In the genomic region with DNA sequence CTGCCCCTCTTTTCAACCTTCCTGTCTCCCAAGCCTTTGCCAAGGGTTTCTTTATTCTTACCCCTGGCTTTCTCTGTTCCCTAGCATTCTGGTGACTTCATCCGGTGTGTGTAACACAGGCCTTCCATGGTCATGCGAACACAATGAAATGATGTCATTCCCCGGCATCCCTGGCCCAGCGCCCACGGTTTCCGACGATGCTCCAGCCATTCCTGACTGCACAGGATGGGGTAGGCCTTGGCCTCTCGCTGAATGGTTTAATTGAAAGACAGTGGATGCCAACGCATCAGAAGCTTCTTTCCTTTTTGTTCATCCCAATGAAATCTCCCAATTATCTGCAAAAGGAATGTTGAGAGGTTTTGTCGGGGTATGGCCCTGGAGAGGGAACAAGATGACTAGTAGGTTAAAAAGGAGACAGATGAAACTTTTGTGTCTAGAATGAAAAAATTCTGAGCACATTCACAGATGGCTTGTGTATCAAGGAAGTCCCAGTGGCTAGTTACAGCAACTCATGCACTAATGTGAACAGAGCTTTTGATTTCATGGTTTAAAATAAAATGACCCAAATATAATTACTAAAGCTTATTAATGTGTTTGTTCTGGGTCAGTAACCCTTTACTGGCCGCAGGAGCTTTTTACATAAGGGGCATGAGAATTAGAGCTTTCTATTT, we compare ENCODE assay signal across 15 cellular contexts.
A peak's percentile ranks its signal among the peaks of the same experiment; 100 is the strongest.
DNase-seq lines count a peak whose midpoint lies in the region; TF ChIP-seq lines count a peak whose summit lies in the region.
"Had no signal": no experiment of that assay in that cellular context is flagged by ENCODE, and none has a peak within 500 bp of the region (broad histone marks: within the 10 kb centered on the region; RNA-seq: fewer than 3 reads in every experiment).

No MANE protein-coding gene starts in this region.

- no peaks in the 10 kb centered on the region for H3K4me1 Mint-ChIP-seq in H9

- no peak overlapping the region for H3K4me3 ChIP-seq in cardiac fibroblast (replicated peaks in 1 of 2; ENCODE audit: low read depth in 2 of 2, low read length in 2 of 2)
- H3K4me3 ChIP-seq: tibial nerve had no signal

- no peak for TF ChIP-seq CTCF in cardiac fibroblast (IDR thresholded peaks at IDR 0.05; ENCODE audit: low read depth, low read length)
- no peak for TF ChIP-seq CTCF in H9 (conservative IDR thresholded peaks at IDR 0.05)

- H2BK12ac ChIP-seq in H9 (ENCODE audit: insufficient read length, low read depth, low read length): no peak overlapping the region

- no peak overlapping the region for H3K4me3 Mint-ChIP-seq in H9
- H3K4me3 Mint-ChIP-seq: activated naive CD8-positive, alpha-beta T cell; effector memory CD8-positive, alpha-beta T cell had no signal

- H4K8ac ChIP-seq in H9 (replicated peaks; ENCODE audit: insufficient read length, low read depth, low read length): no peak overlapping the region

- no peaks in the 10 kb centered on the region for H3K79me1 ChIP-seq in H9 (ENCODE audit: insufficient read depth, low read depth, low read length, poor library complexity, severe bottlenecking)

- no peaks in the 10 kb centered on the region for H3K79me2 ChIP-seq in H9 (ENCODE audit: insufficient read depth, low read length)

- H3K9me3 Mint-ChIP-seq in H9: no peaks in the 10 kb centered on the region
- H3K9me3 Mint-ChIP-seq: effector memory CD8-positive, alpha-beta T cell had no signal

- H3K23ac ChIP-seq in H9 (ENCODE audit: insufficient read length, low read depth, low read length): no peak overlapping the region

- H3K27ac Mint-ChIP-seq in H9: no peak overlapping the region
- H3K27ac Mint-ChIP-seq: activated naive CD8-positive, alpha-beta T cell; effector memory CD8-positive, alpha-beta T cell had no signal

- H2AFZ ChIP-seq in H9 (ENCODE audit: low read length): no peak overlapping the region

- H3K18ac ChIP-seq in H9 (ENCODE audit: insufficient read length, low read depth, low read length): no peak overlapping the region

- H4K91ac ChIP-seq in H9 (ENCODE audit: insufficient read length, low read depth, low read length): no peak overlapping the region

- H2BK5ac ChIP-seq in H9 (ENCODE audit: insufficient read length, low read length): no peak overlapping the region

- no peaks in the 10 kb centered on the region for H3K23me2 ChIP-seq in H9 (ENCODE audit: insufficient read length, low read depth, low read length, poor library complexity, severe bottlenecking)

- no peak overlapping the region for H3K27ac ChIP-seq in H9 (ENCODE audit: insufficient read length, low read depth, low read length)
- H3K27ac ChIP-seq: C4-2B had no signal

- no peaks in the 10 kb centered on the region for H3K9me3 ChIP-seq in H9 (ENCODE audit: control insufficient read depth, low read depth, low read length)
- H3K9me3 ChIP-seq: tibial nerve had no signal

- H2BK20ac ChIP-seq in H9 (ENCODE audit: low read depth, low read length, poor library complexity, severe bottlenecking): no peak overlapping the region

- H4K5ac ChIP-seq in H9 (ENCODE audit: insufficient read length, low read depth, low read length): no peak overlapping the region

- peak; percentile 2 for DNase-seq in H4 (ENCODE audit: low spot score)
- peak; percentile 67 to 91 for DNase-seq in cardiac fibroblast (ENCODE audit: low read depth in 2 of 2)
- peak in 37 of 51 donors; percentile 8 to 85 (median 35) for DNase-seq in hypothalamus (lab: John Stamatoyannopoulos, UW)
- DNase-seq in pulmonary artery endothelial cell (ENCODE audit: low read depth, low spot score): peak; percentile 22
- DNase-seq in GDM1 (lab: John Stamatoyannopoulos, UW): no peak
- DNase-seq in AG20443 (ENCODE audit: low spot score): no peak
- no peak for DNase-seq in NCI-H2171 treated with DMSO at 0.1 percent for 48 hours (lab: John Stamatoyannopoulos, UW)
- no peak for DNase-seq in H9
- DNase-seq: activated CD8-positive, alpha-beta memory T cell treated with anti-CD3 and anti-CD28 coated beads for 24 hours; effector memory CD8-positive, alpha-beta T cell; NCI-H187; PC-3 had no signal

- no peaks in the 10 kb centered on the region for H3K27me3 Mint-ChIP-seq in H9 (ENCODE audit: low read depth)
- H3K27me3 Mint-ChIP-seq: activated naive CD8-positive, alpha-beta T cell had no signal

- H2BK120ac ChIP-seq in H9 (ENCODE audit: low read depth, low read length, poor library complexity, severe bottlenecking): no peak overlapping the region

- no peaks in the 10 kb centered on the region for H3K4me1 ChIP-seq in H9 (ENCODE audit: insufficient read depth, low read length)

- no peak overlapping the region for H3K14ac ChIP-seq in H9 (ENCODE audit: insufficient read depth, low read length)

- WGBS in H9 (ENCODE audit: extremely low coverage, insufficient read length, low lambda C conversion rate): no CpG with 5 or more reads among the region's 11 CpGs

- H3K4ac ChIP-seq in H9 (ENCODE audit: low read depth, low read length): no peak overlapping the region

- no peak overlapping the region for H3T11ph ChIP-seq in H9 (ENCODE audit: low read length)

- H4K20me1 ChIP-seq in H9 (ENCODE audit: control insufficient read depth, insufficient read depth, insufficient read length): no peaks in the 10 kb centered on the region

- no peak overlapping the region for H3K56ac ChIP-seq in H9 (ENCODE audit: insufficient read length, low read depth, low read length)

- H3K27me3 ChIP-seq in H9 (ENCODE audit: insufficient read depth, low read length): no peaks in the 10 kb centered on the region
- H3K27me3 ChIP-seq: tibial nerve had no signal

- no peak overlapping the region for H2AK5ac ChIP-seq in H9 (ENCODE audit: insufficient read length, low read length)

- no peaks in the 10 kb centered on the region for H3K36me3 Mint-ChIP-seq in H9 (ENCODE audit: insufficient read depth in 1 of 3, low read depth in 3 of 3)
- H3K36me3 Mint-ChIP-seq: activated naive CD8-positive, alpha-beta T cell had no signal

- no peak overlapping the region for H3K4me2 ChIP-seq in H9 (ENCODE audit: insufficient read depth, insufficient read length, low read length)

- H2BK15ac ChIP-seq in H9 (ENCODE audit: low read depth, low read length): no peak overlapping the region

- no peak overlapping the region for H3K9ac ChIP-seq in H9 (ENCODE audit: extremely low read depth, insufficient read length, low read length)

Comparison
In these comparisons a context has a peak if more than half of its experiments do, and no peak if none do; other contexts are left out.
1. DNase-seq: peak in H4 (single experiment), cardiac fibroblast (2 of 2), hypothalamus (37 of 51) and pulmonary artery endothelial cell (single experiment); none in GDM1 (single experiment), AG20443 (single experiment), NCI-H2171 treated with DMSO at 0.1 percent for 48 hours (single experiment) and H9 (single experiment).